ENCODE assay signal across 8 cellular contexts in genomic region chr2:132347041-132347780, GRCh38.
DNase-seq lines count a peak whose midpoint lies in the region; TF ChIP-seq lines count a peak whose summit lies in the region.
"Not testable (repeated sequence)": the region's sequence is repeated elsewhere in the genome, so short reads cannot be mapped to it uniquely, and the experiment has no call there.

No MANE protein-coding gene starts in this region.

- peak; percentile 89 for DNase-seq in DMS 273 (lab: John Stamatoyannopoulos, UW; ENCODE audit: unreplicated experiment)
- peak; percentile 68 to 83 for DNase-seq in NCI-H524 (lab: John Stamatoyannopoulos, UW)
- DNase-seq in amniotic epithelial cell (ENCODE audit: low read depth), result peak; percentile 84
- peak; percentile 52 for DNase-seq in epithelial cell of proximal tubule (ENCODE audit: low read depth)
- peak; percentile 31 to 92 (median 78) for DNase-seq in substantia nigra (lab: John Stamatoyannopoulos, UW)

- not testable (repeated sequence) for H3K36me3 ChIP-seq in HUES64 (ENCODE audit: insufficient read depth, low read length); iPS-15b (ENCODE audit: control insufficient read depth, insufficient read depth, low read length); neural cell (ENCODE audit: insufficient read depth, low read length)

- TF ChIP-seq EP300 in neural cell (conservative IDR thresholded peaks at IDR 0.05; ENCODE audit: poor library complexity, severe bottlenecking), result not testable (repeated sequence)

- H3K4me1 ChIP-seq in HUES64 (ENCODE audit: insufficient read depth, low read length); iPS-15b (ENCODE audit: control insufficient read depth, insufficient read depth, low read length): not testable (repeated sequence)

- 15% methylated on average over 30 of the region's 34 CpGs for WGBS in HUES64

- H3K4me3 ChIP-seq in HUES64 (ENCODE audit: low read length) (peak overlapping the region; percentile 73), epithelial cell of proximal tubule (ENCODE audit: low read depth, low read length) (peak overlapping the region; percentile 73), iPS-15b (ENCODE audit: low read depth, low read length) (peak overlapping the region; percentile 56), neural cell (ENCODE audit: low read length) (peak overlapping the region; percentile 62)

- TF ChIP-seq RAD21 in neural cell (conservative IDR thresholded peaks at IDR 0.05), result not testable (repeated sequence)

- peak overlapping the region; percentile 25 for H3K4me2 ChIP-seq in neural cell (ENCODE audit: low read length)

- not testable (repeated sequence) for H4K20me1 ChIP-seq in neural cell (ENCODE audit: insufficient read depth)

- TF ChIP-seq CTCF in epithelial cell of proximal tubule (conservative IDR thresholded peaks at IDR 0.05; ENCODE audit: low read depth, low read length); neural cell (IDR thresholded peaks at IDR 0.05; ENCODE audit: poor library complexity, severe bottlenecking): not testable (repeated sequence)

- not testable (repeated sequence) for H3K9me3 ChIP-seq in HUES64 (ENCODE audit: insufficient read depth, low read depth, low read length); iPS-15b (ENCODE audit: control insufficient read depth, insufficient read depth, low read length); neural cell (ENCODE audit: low read length)

- not testable (repeated sequence) for H3K27me3 ChIP-seq in HUES64 (ENCODE audit: insufficient read depth, low read length); neural cell (ENCODE audit: insufficient read depth, low read depth, low read length)
- H3K27me3 ChIP-seq in iPS-15b (ENCODE audit: control insufficient read depth, insufficient read depth, low read length), result peaks cover 11% of the 10 kb centered on the region

- 0 out of 2 replicates have a peak overlapping the region, but pooled peaks have one; percentile 64 for H3K27ac ChIP-seq in HUES64 (ENCODE audit: low read depth, low read length)
- not testable (repeated sequence) for H3K27ac ChIP-seq in neural cell (ENCODE audit: low read length)
- H3K27ac ChIP-seq in substantia nigra (ENCODE audit: low read depth, low read length, poor library complexity, severe bottlenecking), result peak overlapping the region; percentile 71

- peak overlapping the region; percentile 73 for H2AFZ ChIP-seq in neural cell (ENCODE audit: low read depth, low read length)

- H3K9me2 ChIP-seq in neural cell (ENCODE audit: insufficient read depth, low read length), result not testable (repeated sequence)

- not testable (repeated sequence) for H3K79me2 ChIP-seq in neural cell (replicated peaks; ENCODE audit: insufficient read depth, low read length)

- not testable (repeated sequence) for H3F3A ChIP-seq in neural cell (ENCODE audit: insufficient read depth, low read length, poor library complexity, severe bottlenecking)

- H3K9ac ChIP-seq in HUES64 (ENCODE audit: low read depth, low read length) (peak overlapping the region; percentile 74; the same call in 1 of the 2 replicates), neural cell (ENCODE audit: low read length) (peak overlapping the region; percentile 56)
- not testable (repeated sequence) for H3K9ac ChIP-seq in iPS-15b (ENCODE audit: low read depth, low read length)

TF ChIP-seq in neural cell, 6 proteins besides CTCF, POLR2A, EP300 and RAD21:
- peak; percentile 18 for TF ChIP-seq SMC3 (conservative IDR thresholded peaks at IDR 0.05; ENCODE audit: poor library complexity)
- peak; percentile 47 for TF ChIP-seq REST (IDR thresholded peaks at IDR 0.05; ENCODE audit: borderline replicate concordance)
- peak; percentile 75 for TF ChIP-seq POLR2AphosphoS5 (IDR thresholded peaks at IDR 0.05)
